ENCODE assay signal across 8 cellular contexts in genomic region chr6:29752451-29753308, GRCh38. TPM values are rescaled to one million over a fixed set of nuclear protein-coding genes. Genes with fewer than 3 reads are reported as not detected.
A peak's percentile ranks its signal among the peaks of the same experiment; 100 is the strongest.
DNase-seq lines count a peak whose midpoint lies in the region; ATAC-seq and TF ChIP-seq lines count a peak whose summit lies in the region.

No MANE protein-coding gene starts in this region.

- intact Hi-C loops in PC-9 (cut with micrococcal nuclease; ENCODE audit: unreplicated experiment) = loop anchor here (1.0 to 5.0 kb wide), 4 partner anchors 38 to 102 kb away; no protein-coding TSS in a partner anchor
- intact Hi-C loops in esophagus squamous epithelium (cut with DNase I) = no loop called here

- ATAC-seq in GM19467 (IDR thresholded peaks at IDR 0.05; ENCODE audit: unreplicated experiment) = peak; percentile 57
- peak; percentile 76 to 78 for ATAC-seq in activated T-cell treated with anti-CD3 and anti-CD28 coated beads, Interleukin-2, amount 50 U/mL, for 72 hours (replicated peaks in 1 of 2)

- peak overlapping the region; percentile 94 to 95 for H3K4me3 Mint-ChIP-seq in activated T-cell treated with anti-CD3 and anti-CD28 coated beads, Interleukin-2, amount 50 U/mL, for 72 hours

- DNase-seq in COLO829 (ENCODE audit: low spot score) (peak; percentile 89), HS-5 (ENCODE audit: low read depth) (peak; percentile 84), PC-9 (peak; percentile 77 to 92), esophagus squamous epithelium (lab: John Stamatoyannopoulos, UW) (peak; percentile 29), myocyte (ENCODE audit: low read depth) (peak; percentile 87)
- peak; percentile 88 to 90 for DNase-seq in activated T-cell treated with anti-CD3 and anti-CD28 coated beads, Interleukin-2, amount 50 U/mL, for 72 hours
- DNase-seq in stimulated activated CD8-positive, alpha-beta memory T cell treated with anti-CD3 and anti-CD28 coated beads, Interleukin-7, amount 100 ng/mL, for 48 hours (ENCODE audit: extremely low read depth in 1 of 2, low read depth in 1 of 2) = peak; percentile 64 to 67

- H3K9me2 ChIP-seq in PC-9 (ENCODE audit: insufficient read depth) = no peaks in the 10 kb centered on the region

- H3K36me3 ChIP-seq in PC-9 (ENCODE audit: low read depth) (no peaks in the 10 kb centered on the region), esophagus squamous epithelium (no peaks in the 10 kb centered on the region)

- H3K27ac ChIP-seq in PC-9 = no peak overlapping the region
- peak overlapping the region; percentile 85 to 97 (median 92) for H3K27ac ChIP-seq in esophagus squamous epithelium

- H3K4me3 ChIP-seq in PC-9 = peak overlapping the region; percentile 52
- peak overlapping the region; percentile 47 to 83 (median 62) for H3K4me3 ChIP-seq in esophagus squamous epithelium

- H3K4me1 Mint-ChIP-seq in activated T-cell treated with anti-CD3 and anti-CD28 coated beads, Interleukin-2, amount 50 U/mL, for 72 hours (ENCODE audit: low read depth) = peaks cover 34% of the 10 kb centered on the region

- TF ChIP-seq CTCF in PC-9 (conservative IDR thresholded peaks at IDR 0.05) = peak; percentile 83
- TF ChIP-seq CTCF in esophagus squamous epithelium (IDR thresholded peaks at IDR 0.05) = peak; percentile 80 to 94 (median 88)

- H3F3A ChIP-seq in PC-9 (ENCODE audit: insufficient read depth, low read depth) = no peaks in the 10 kb centered on the region

- no peaks in the 10 kb centered on the region for H3K27me3 Mint-ChIP-seq in activated T-cell treated with anti-CD3 and anti-CD28 coated beads, Interleukin-2, amount 50 U/mL, for 72 hours (ENCODE audit: low read depth)

- H3K9me3 ChIP-seq in PC-9 (ENCODE audit: insufficient read depth, low read depth) = no peaks in the 10 kb centered on the region
- no peaks in the 10 kb centered on the region for H3K9me3 ChIP-seq in esophagus squamous epithelium

- no TSS peak for BruUV-seq in PC-9 (replicated peaks; lab: Mats Ljungman, UMichigan)

- H3K9me3 Mint-ChIP-seq in activated T-cell treated with anti-CD3 and anti-CD28 coated beads, Interleukin-2, amount 50 U/mL, for 72 hours = no peaks in the 10 kb centered on the region

- no peaks in the 10 kb centered on the region for H4K20me1 ChIP-seq in PC-9 (ENCODE audit: insufficient read depth)

- CTCF ChIA-PET in PC-9 (lab: Charles Lee) = interaction anchor here (1.0 to 1.7 kb wide), 3 partner anchors 10 to 39 kb away, joined by 3 to 7 read pairs (median 4); no protein-coding TSS in a partner anchor

- H3K4me1 ChIP-seq in PC-9 (replicated peaks; ENCODE audit: insufficient read depth) (peaks cover 18% of the 10 kb centered on the region), esophagus squamous epithelium (peaks cover 11 to 48% (median 20%) of the 10 kb centered on the region in 3 donors)

- WGBS in esophagus squamous epithelium, 2 donors = 0% methylated on average over 3 to 41 of the region's 64 CpGs

- POLR2A ChIA-PET in PC-9 (lab: Charles Lee; ENCODE audit: unreplicated experiment) = no interaction called here

- H3K4me2 ChIP-seq in PC-9 = peak overlapping the region; percentile 73

- H3K27ac Mint-ChIP-seq in activated T-cell treated with anti-CD3 and anti-CD28 coated beads, Interleukin-2, amount 50 U/mL, for 72 hours = peak overlapping the region; percentile 75

- no peaks in the 10 kb centered on the region for H3K36me3 Mint-ChIP-seq in activated T-cell treated with anti-CD3 and anti-CD28 coated beads, Interleukin-2, amount 50 U/mL, for 72 hours (ENCODE audit: insufficient read depth in 2 of 2)

- no peaks in the 10 kb centered on the region for H3K27me3 ChIP-seq in PC-9 (ENCODE audit: insufficient read depth, low read depth)
- H3K27me3 ChIP-seq in esophagus squamous epithelium = peaks cover 0 to 23% (median 0%) of the 10 kb centered on the region in 4 donors

- TF ChIP-seq POLR2A in esophagus squamous epithelium (IDR thresholded peaks at IDR 0.05) = peak in 2 of 4 donors; percentile 33 to 46

- peak overlapping the region; percentile 87 for H2AFZ ChIP-seq in PC-9

- H3K79me2 ChIP-seq in PC-9 (ENCODE audit: low read depth) = no peaks in the 10 kb centered on the region

RNA-seq across cellular contexts. Expression of gene HLA-F, which starts 29.4 kb away (rescaled TPM):
- total RNA-seq in PC-9 (2021) (7.6 and 12.5 TPM in 2 replicates), esophagus squamous epithelium (10 to 100 TPM in 3 of 4 donors, 1 to 10 TPM in 1; 8.7 to 56.1 (median 31.0) TPM), myocyte (6.8 TPM in 2 replicates)
- 100 to 1,000 TPM; 238 to 275 TPM for total RNA-seq in activated T-cell treated with anti-CD3 and anti-CD28 coated beads, Interleukin-2, amount 50 U/mL, for 72 hours
- 4.2 TPM for polyA plus RNA-seq in myocyte (2012)

Comparison
In these comparisons a context has a peak if more than half of its experiments do, and no peak if none do; other contexts are left out.
1. DNase-seq: peak in every context shown above with its lines; median percentile 89 in COLO829; 89 in activated T-cell treated with anti-CD3 and anti-CD28 coated beads, Interleukin-2, amount 50 U/mL, for 72 hours; 87 in myocyte; 84 in PC-9; 84 in HS-5; 66 in stimulated activated CD8-positive, alpha-beta memory T cell treated with anti-CD3 and anti-CD28 coated beads, Interleukin-7, amount 100 ng/mL, for 48 hours; 29 in esophagus squamous epithelium.
2. RNA of gene HLA-F, which starts 29.4 kb away (total RNA-seq): 238 to 275 TPM in activated T-cell treated with anti-CD3 and anti-CD28 coated beads, Interleukin-2, amount 50 U/mL, for 72 hours; 8.7 to 56.1 TPM in esophagus squamous epithelium, 7.6 to 12.5 TPM in PC-9 and 6.8 TPM in myocyte; every median in the first group is over 4 times any median in the second.